ENCODE assay signal across 29 cellular contexts in genomic region chr19:6626764-6627163, GRCh38. TPM values are rescaled to one million over a fixed set of nuclear protein-coding genes. Genes with fewer than 3 reads are reported as not detected.
"Had no signal": no experiment of that assay in that cellular context is flagged by ENCODE, and none has a peak within 500 bp of the region (broad histone marks: within the 10 kb centered on the region; RNA-seq: fewer than 3 reads in every experiment).

No MANE protein-coding gene starts in this region.

- FAIRE-seq: endometrium, urothelium cell line had no signal

- DNase-seq: dermis blood vessel endothelial cell; effector memory CD4-positive, alpha-beta T cell; erythroblast; esophagus squamous epithelium; foreskin melanocyte; hypothalamus; immature natural killer cell; islet precursor cell; kidney glomerular epithelial cell; left colon; left ventricle myocardium inferior; lower lobe of right lung; natural killer cell; occipital lobe; ovary; psoas muscle; right cardiac atrium; spleen; stimulated activated CD4-positive, alpha-beta T cell treated with anti-CD3 and anti-CD28 coated beads, Interleukin-4, amount 100 ng/mL, for 4 hours; stimulated activated naive CD8-positive, alpha-beta T cell treated with anti-CD3 and anti-CD28 coated beads, Interleukin-15, Interleukin-2, amounts not matched to agents 100 U/mL and 50 U/mL, for 24 hours; substantia nigra; testis; tibial artery had no signal

- ATAC-seq: left colon; lower lobe of right lung; natural killer cell; psoas muscle; right cardiac atrium; stimulated activated memory B cell treated with anti-CD40 and anti-IgM and Interleukin-4, amounts not matched to agents 10 μg/mL and 1 μg/mL and 100 μg/mL, for 72 hours; stimulated activated naive CD8-positive, alpha-beta T cell treated with anti-CD3 and anti-CD28 coated beads, Interleukin-15, Interleukin-2, amounts not matched to agents 100 U/mL and 50 U/mL, for 24 hours had no signal

- H3K4me3 ChIP-seq: coronary artery, esophagus squamous epithelium, left ventricle myocardium inferior, lower lobe of right lung, ovary, psoas muscle, skin epidermis, spleen, testis, tibial artery had no signal

- H3K36me3 ChIP-seq: esophagus squamous epithelium, left ventricle myocardium inferior, lower lobe of right lung, ovary, spleen, tibial artery had no signal

- H3K27ac ChIP-seq: coronary artery, esophagus squamous epithelium, left ventricle myocardium inferior, lower lobe of right lung, ovary, psoas muscle, skin epidermis, spleen, testis, tibial artery had no signal

- H3K4me1 ChIP-seq: esophagus squamous epithelium, left ventricle myocardium inferior, lower lobe of right lung, psoas muscle, testis, tibial artery had no signal

- H3K27me3 ChIP-seq: ovary, testis had no signal

- H3K9me3 ChIP-seq: esophagus squamous epithelium, lower lobe of right lung, ovary, psoas muscle, testis, tibial artery had no signal

RNA-seq across cellular contexts. Expression of gene CD70, which starts 35.8 kb away (rescaled TPM):
- total RNA-seq: dermis blood vessel endothelial cell, left ventricle myocardium inferior, occipital lobe, psoas muscle, right cardiac atrium had no signal
- polyA plus RNA-seq: neural cell, ovary, psoas muscle, right cardiac atrium had no signal

RNA-seq across cellular contexts. Expression of gene TNFSF14, which starts 43.2 kb away (rescaled TPM):
- total RNA-seq: dermis blood vessel endothelial cell, occipital lobe had no signal
- polyA plus RNA-seq: neural cell had no signal
